In genomic region chr12:66279127-66279712, GRCh38 we compare ENCODE assay signal across 8 cellular contexts. TPM values are rescaled to one million over a fixed set of nuclear protein-coding genes. Genes with fewer than 3 reads are reported as not detected.
A peak's percentile ranks its signal among the peaks of the same experiment; 100 is the strongest.
DNase-seq lines count a peak whose midpoint lies in the region; ATAC-seq, FAIRE-seq and TF ChIP-seq lines count a peak whose summit lies in the region.

No MANE protein-coding gene starts in this region.

- H3K27me3 ChIP-seq in Peyer's patch (no peaks in the 10 kb centered on the region), bronchial epithelial cell (ENCODE audit: control insufficient read depth, insufficient read depth, low read length) (no peaks in the 10 kb centered on the region)

- no peak for TF ChIP-seq POLR2A in Peyer's patch (IDR thresholded peaks at IDR 0.05)

- H3K27ac ChIP-seq in Peyer's patch (no peak overlapping the region), caudate nucleus (ENCODE audit: low read depth, low read length) (no peak overlapping the region)

- FAIRE-seq in bronchial epithelial cell (lab: Jason Lieb, UNC): peak; percentile 13

- peak; percentile 58 to 82 for ATAC-seq in naive thymus-derived CD8-positive, alpha-beta T cell
- ATAC-seq in GM18868 (IDR thresholded peaks at IDR 0.05; ENCODE audit: unreplicated experiment): no peak

- H3K27ac Mint-ChIP-seq in naive thymus-derived CD8-positive, alpha-beta T cell: peak overlapping the region in 3 of 10 donors; percentile 12 to 41 (median 31)

- DNase-seq in AG09309 (ENCODE audit: low read depth) (no peak), Peyer's patch (no peak), bronchial epithelial cell (ENCODE audit: low read depth) (peak; percentile 14), caudate nucleus (lab: John Stamatoyannopoulos, UW) (no peak), NCI-H1930 (lab: John Stamatoyannopoulos, UW) (no peak)
- DNase-seq in naive thymus-derived CD8-positive, alpha-beta T cell: peak in 9 of 10 donors; percentile 27 to 77 (median 54)

- no peaks in the 10 kb centered on the region for H3K4me1 ChIP-seq in Peyer's patch

- no peak overlapping the region for H3K4me3 ChIP-seq in AG09309 (ENCODE audit: control insufficient read depth, low read depth, low read length)
- no peak overlapping the region for H3K4me3 ChIP-seq in Peyer's patch
- no peak overlapping the region for H3K4me3 ChIP-seq in bronchial epithelial cell (ENCODE audit: low read depth, low read length)

- H3K4me3 Mint-ChIP-seq in naive thymus-derived CD8-positive, alpha-beta T cell: peak overlapping the region in 5 of 10 donors; percentile 12 to 35 (median 28)

- peaks cover 19 to 47% (median 35%) of the 10 kb centered on the region in 4 donors for H3K4me1 Mint-ChIP-seq in naive thymus-derived CD8-positive, alpha-beta T cell

- POLR2A ChIA-PET in naive thymus-derived CD8-positive, alpha-beta T cell (lab: Charles Lee): interaction anchor here (1.1 to 1.3 kb wide), 2 partner anchors 9 to 129 kb away, joined by 3 read pairs; no protein-coding TSS in a partner anchor

- peak; percentile 86 for TF ChIP-seq CTCF in AG09309 (IDR thresholded peaks at IDR 0.05; ENCODE audit: control insufficient read depth, insufficient read depth, low read depth, low read length, missing control alignments)
- TF ChIP-seq CTCF in GM12872 (IDR thresholded peaks at IDR 0.05; ENCODE audit: insufficient read depth, low read depth, low read length): peak; percentile 61
- peak in 5 of 6 experiments; percentile 48 to 66 (median 57) for TF ChIP-seq CTCF in Peyer's patch (IDR thresholded peaks at IDR 0.05)
- peak; percentile 64 for TF ChIP-seq CTCF in bronchial epithelial cell (IDR thresholded peaks at IDR 0.05; ENCODE audit: insufficient read depth, low read length, severe bottlenecking)

- no peaks in the 10 kb centered on the region for H3K27me3 Mint-ChIP-seq in naive thymus-derived CD8-positive, alpha-beta T cell

- no peaks in the 10 kb centered on the region for H3K36me3 ChIP-seq in Peyer's patch
- H3K36me3 ChIP-seq in bronchial epithelial cell (ENCODE audit: control insufficient read depth, insufficient read depth, low read length): no peaks in the 10 kb centered on the region

- H3K9me3 Mint-ChIP-seq in naive thymus-derived CD8-positive, alpha-beta T cell: peaks cover 0 to 12% (median 4%) of the 10 kb centered on the region in 9 donors

- no peaks in the 10 kb centered on the region for H3K9me3 ChIP-seq in Peyer's patch

- peaks cover 0 to 11% (median 3%) of the 10 kb centered on the region in 3 donors for H3K36me3 Mint-ChIP-seq in naive thymus-derived CD8-positive, alpha-beta T cell

RNA-seq across cellular contexts. Expression of gene HELB, which starts 23.1 kb away (rescaled TPM):
- 10 to 100 TPM in 2 of 4 donors, 1 to 10 TPM in 2; 6.1 to 19.8 (median 8.3) TPM for total RNA-seq in Peyer's patch
- 2.2 and 2.6 TPM in 2 replicates for total RNA-seq in bronchial epithelial cell
- total RNA-seq in naive thymus-derived CD8-positive, alpha-beta T cell: 10 to 100 TPM; 30.4 to 32.0 TPM
- polyA plus RNA-seq in naive thymus-derived CD8-positive, alpha-beta T cell: 10 to 100 TPM; 22.0 to 28.7 (median 27.6) TPM

Comparison
In these comparisons a context has a peak if more than half of its experiments do, and no peak if none do; other contexts are left out.
1. DNase-seq: peak in bronchial epithelial cell (single experiment) and naive thymus-derived CD8-positive, alpha-beta T cell (9 of 10); none in AG09309 (single experiment), Peyer's patch (0 of 3), caudate nucleus (0 of 61) and NCI-H1930 (0 of 2).
2. Peak in every context shown above with its lines, with median percentiles within 50 percentile points of each other: CTCF ChIP-seq.